ENCODE assay signal across 16 cellular contexts in the genomic region with DNA sequence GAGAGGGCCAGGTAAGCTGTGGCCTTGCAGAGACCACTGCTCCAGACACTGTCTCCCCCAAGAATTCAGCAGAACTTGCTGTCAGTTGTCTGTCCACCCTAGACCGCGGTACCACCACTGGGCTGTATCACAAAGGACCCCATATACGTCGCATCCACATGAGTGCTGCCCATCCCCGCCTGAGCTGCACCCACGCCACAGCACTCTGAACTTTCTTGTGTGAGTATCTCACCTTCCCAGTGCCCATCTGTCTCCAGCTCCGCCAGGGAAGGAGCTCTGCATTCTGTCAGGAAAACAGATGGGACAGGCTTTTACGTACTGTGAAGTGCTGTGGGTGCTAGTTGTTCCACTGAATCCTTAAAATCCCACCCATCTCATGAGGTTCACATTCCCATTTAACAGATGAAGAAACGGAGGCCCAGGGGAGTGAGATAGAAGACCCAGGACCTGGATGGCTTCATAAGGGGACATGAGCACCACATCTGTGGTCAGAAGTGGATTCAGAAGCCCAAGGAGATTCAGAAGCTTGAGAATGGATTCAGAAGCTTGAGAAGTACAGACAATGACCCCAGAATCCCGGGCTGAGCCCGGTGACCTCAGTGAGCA.
DNase-seq lines count a peak whose midpoint lies in the region; ATAC-seq, FAIRE-seq and TF ChIP-seq lines count a peak whose summit lies in the region.
"Had no signal": no experiment of that assay in that cellular context is flagged by ENCODE, and none has a peak within 500 bp of the region (broad histone marks: within the 10 kb centered on the region; RNA-seq: fewer than 3 reads in every experiment).

No MANE protein-coding gene starts in this region.

- H3K9me1 ChIP-seq in K562 (ENCODE audit: control insufficient read depth, insufficient read depth, low read length) = no peaks in the 10 kb centered on the region

- H2AK5ac ChIP-seq in neuronal stem cell (ENCODE audit: low read depth, low read length) = peak overlapping the region; percentile 99

- H3K4me1 Mint-ChIP-seq in activated CD8-positive, alpha-beta T cell treated with anti-CD3 and anti-CD28 coated beads, Interleukin-2, amount 10 ng/mL, durations not matched to agents 7 days and 5 days (ENCODE audit: low read depth) = no peaks in the 10 kb centered on the region
- H3K4me1 Mint-ChIP-seq: B cell; CD8-positive, alpha-beta memory T cell had no signal

- TF ChIP-seq CTCF in A549 (IDR thresholded peaks at IDR 0.05) = no peak
- TF ChIP-seq CTCF in C4-2B (conservative IDR thresholded peaks at IDR 0.05) = no peak
- TF ChIP-seq CTCF in K562 (IDR thresholded peaks at IDR 0.05 in 2 of 3, conservative IDR thresholded peaks at IDR 0.05 in 1 of 3; ENCODE audit: insufficient read depth in 2 of 3, low read depth in 1 of 3, low read length in 3 of 3) = no peak

- no peak overlapping the region for H3K4me3 Mint-ChIP-seq in activated CD8-positive, alpha-beta T cell treated with anti-CD3 and anti-CD28 coated beads, Interleukin-2, amount 10 ng/mL, durations not matched to agents 7 days and 5 days
- H3K4me3 Mint-ChIP-seq: B cell; CD8-positive, alpha-beta memory T cell had no signal

- peak overlapping the region; percentile 93 for H2BK15ac ChIP-seq in neuronal stem cell (ENCODE audit: low read length)

- CTCF ChIA-PET in A549 (lab: Yijun Ruan, JAX) (interaction anchor here (1.6 to 4.5 kb wide), 4 partner anchors 9 to 919 kb away, joined by 3 to 12 read pairs (median 8); no protein-coding TSS in a partner anchor), K562 (lab: Yijun Ruan, JAX; ENCODE audit: low intra/inter-chr PET ratio) (no interaction called here)
- CTCF ChIA-PET in activated CD8-positive, alpha-beta T cell treated with anti-CD3 and anti-CD28 coated beads, Interleukin-2, amount 10 ng/mL, durations not matched to agents 7 days and 5 days (lab: Charles Lee) = interaction anchor here (1.1 kb wide), 1 partner anchor 86 kb away, joined by 3 read pairs; no protein-coding TSS in a partner anchor

- no peak for TF ChIP-seq EP300 in A549 (IDR thresholded peaks at IDR 0.05)
- TF ChIP-seq EP300 in K562 (IDR thresholded peaks at IDR 0.05; ENCODE audit: low read length) = no peak

- peak overlapping the region; percentile 1 for H2BK120ac ChIP-seq in neuronal stem cell (ENCODE audit: low read depth, low read length)

- H3K4me1 ChIP-seq in A549 = peaks cover 43% of the 10 kb centered on the region
- H3K4me1 ChIP-seq in K562 (replicated peaks in 1 of 2; ENCODE audit: control insufficient read depth in 2 of 2, insufficient read depth in 2 of 2, low read length in 2 of 2) = peaks cover 13 to 18% of the 10 kb centered on the region in 2 experiments; a peak in 4 of 5 replicates
- peaks cover 26 to 32% of the 10 kb centered on the region in 2 donors for H3K4me1 ChIP-seq in neuronal stem cell (ENCODE audit: control insufficient read depth in 2 of 2, insufficient read depth in 1 of 2, low read depth in 1 of 2, low read length in 2 of 2)
- H3K4me1 ChIP-seq: HAP-1 had no signal

- H3K9ac ChIP-seq in K562 (ENCODE audit: insufficient read depth in 1 of 2, low read depth in 2 of 2, low read length in 2 of 2) (0 out of 4 replicates have a peak overlapping the region, but pooled peaks of 1 of the 2 experiments have one; percentile 23), neuronal stem cell (ENCODE audit: low read depth, low read length, poor library complexity) (no peak overlapping the region)

- no peak overlapping the region for H3K23ac ChIP-seq in neuronal stem cell (ENCODE audit: low read depth, low read length, poor library complexity)

- no peak overlapping the region for H2BK5ac ChIP-seq in neuronal stem cell (ENCODE audit: low read length)

- no peaks in the 10 kb centered on the region for H3K79me2 ChIP-seq in K562 (ENCODE audit: control insufficient read depth, insufficient read depth, low read length)

- H3K9me3 Mint-ChIP-seq in activated CD8-positive, alpha-beta T cell treated with anti-CD3 and anti-CD28 coated beads, Interleukin-2, amount 10 ng/mL, durations not matched to agents 7 days and 5 days (ENCODE audit: insufficient read depth) = no peaks in the 10 kb centered on the region
- H3K9me3 Mint-ChIP-seq: CD8-positive, alpha-beta memory T cell had no signal

- H3K79me1 ChIP-seq in neuronal stem cell (ENCODE audit: low read depth, low read length) = no peaks in the 10 kb centered on the region

- H4K91ac ChIP-seq in neuronal stem cell (ENCODE audit: low read depth, low read length, poor library complexity) = no peak overlapping the region

- H3K27ac ChIP-seq in A549 = peak overlapping the region; percentile 81 to 90
- peak overlapping the region; percentile 71 for H3K27ac ChIP-seq in C4-2B
- H3K27ac ChIP-seq in K562 (ENCODE audit: extremely low read depth, low read depth, low read length) = no peak overlapping the region
- no peak overlapping the region for H3K27ac ChIP-seq in neuronal stem cell (replicated peaks; ENCODE audit: low read length)

- intact Hi-C loops in K562 (cut with micrococcal nuclease) = no loop called here

- H2BK12ac ChIP-seq in neuronal stem cell (ENCODE audit: low read length) = peak overlapping the region; percentile 69

- ATAC-seq in A549 (no peak), K562 (no peak), GM21447 (IDR thresholded peaks at IDR 0.05; ENCODE audit: unreplicated experiment) (no peak)
- ATAC-seq in activated CD8-positive, alpha-beta T cell treated with anti-CD3 and anti-CD28 coated beads, Interleukin-2, amount 10 ng/mL, durations not matched to agents 7 days and 5 days = no peak

- whole genome bisulfite sequencing in A549 (ENCODE audit: missing lambda C conversion rate) = 96% methylated on average over 11 of the region's 11 CpGs
- WGBS in K562 (ENCODE audit: insufficient coverage, low coverage, missing lambda C conversion rate) = 70% methylated on average over 11 of the region's 11 CpGs
- WGBS in neuronal stem cell (ENCODE audit: extremely low coverage in 2 of 2, insufficient read length in 2 of 2, insufficient replicate concordance in 1 of 2), 2 donors = no CpG with 5 or more reads among the region's 11 CpGs

- H3K36me3 Mint-ChIP-seq in activated CD8-positive, alpha-beta T cell treated with anti-CD3 and anti-CD28 coated beads, Interleukin-2, amount 10 ng/mL, durations not matched to agents 7 days and 5 days (ENCODE audit: low read depth) = no peaks in the 10 kb centered on the region
- H3K36me3 Mint-ChIP-seq: CD8-positive, alpha-beta memory T cell had no signal

- H3K36me3 ChIP-seq in K562 (ENCODE audit: control insufficient read depth, insufficient read depth, low read length) (no peaks in the 10 kb centered on the region), neuronal stem cell (replicated peaks in 1 of 2; ENCODE audit: control insufficient read depth in 2 of 2, insufficient read depth in 2 of 2, low read length in 2 of 2) (no peaks in the 10 kb centered on the region)
- H3K36me3 ChIP-seq: HAP-1 had no signal

- no peak for DNase-seq in A549 (ENCODE audit: low read depth in 1 of 2, low spot score in 1 of 2)
- DNase-seq in K562 (ENCODE audit: extremely low read depth in 1 of 4, low spot score in 3 of 4) = no peak
- DNase-seq in neuronal stem cell (ENCODE audit: low spot score) = no peak
- no peak for DNase-seq in activated CD8-positive, alpha-beta T cell treated with anti-CD3 and anti-CD28 coated beads, Interleukin-2, amount 10 ng/mL, durations not matched to agents 7 days and 5 days
- DNase-seq in hepatic stellate cell (ENCODE audit: low spot score) = no peak
- DNase-seq: CD8-positive, alpha-beta memory T cell; EL; KBM-7; NCI-H1048; NCI-H146; NCI-H2107; SW 1271 had no signal

- peak overlapping the region; percentile 68 for H3K18ac ChIP-seq in neuronal stem cell (ENCODE audit: low read length)

- no peaks in the 10 kb centered on the region for H3K27me3 Mint-ChIP-seq in activated CD8-positive, alpha-beta T cell treated with anti-CD3 and anti-CD28 coated beads, Interleukin-2, amount 10 ng/mL, durations not matched to agents 7 days and 5 days (ENCODE audit: low read depth)
- H3K27me3 Mint-ChIP-seq: CD8-positive, alpha-beta memory T cell had no signal

- H3K27ac Mint-ChIP-seq in activated CD8-positive, alpha-beta T cell treated with anti-CD3 and anti-CD28 coated beads, Interleukin-2, amount 10 ng/mL, durations not matched to agents 7 days and 5 days = no peak overlapping the region
- H3K27ac Mint-ChIP-seq: B cell had no signal

- no peak for TF ChIP-seq RAD21 in A549 (conservative IDR thresholded peaks at IDR 0.05 in 1 of 2, IDR thresholded peaks at IDR 0.05 in 1 of 2)
- TF ChIP-seq RAD21 in K562 (CRISPR knock-in tag; conservative IDR thresholded peaks at IDR 0.05 in 1 of 2, IDR thresholded peaks at IDR 0.05 in 1 of 2) = no peak

- in situ Hi-C loops in K562 (cut with MboI) = no loop called here

- H2AFZ ChIP-seq in K562 (ENCODE audit: low read depth, low read length) (no peak overlapping the region), neuronal stem cell (ENCODE audit: low read length) (no peak overlapping the region)

- BruUV-seq in K562 (replicated peaks; lab: Mats Ljungman, UMichigan) = no TSS peak

- H3K4me3 ChIP-seq in A549 (no peak overlapping the region), K562 (no peak overlapping the region), neuronal stem cell (ENCODE audit: low read length in 2 of 2) (no peak overlapping the region)
- H3K4me3 ChIP-seq: HAP-1 had no signal

- H3K4me2 ChIP-seq in A549 = peak overlapping the region; percentile 69; the same call in 1 of the 3 replicates
- no peak overlapping the region for H3K4me2 ChIP-seq in K562 (ENCODE audit: insufficient read depth, low read length)
- H3K4me2 ChIP-seq in neuronal stem cell (ENCODE audit: insufficient read depth, low read length, poor library complexity, severe bottlenecking) = no peak overlapping the region

- H3K9me3 ChIP-seq in A549 = no peaks in the 10 kb centered on the region
- no peaks in the 10 kb centered on the region for H3K9me3 ChIP-seq in K562 (replicated peaks; ENCODE audit: control insufficient read depth, insufficient read depth, low read depth, low read length)
- H3K9me3 ChIP-seq in neuronal stem cell (replicated peaks in 1 of 2; ENCODE audit: control insufficient read depth in 2 of 2, insufficient read depth in 1 of 2, low read depth in 1 of 2, low read length in 2 of 2) = no peaks in the 10 kb centered on the region
- H3K9me3 ChIP-seq: HAP-1 had no signal

- H3K27me3 ChIP-seq in K562 (ENCODE audit: control insufficient read depth in 2 of 2, insufficient read depth in 2 of 2, low read length in 2 of 2) (peaks cover 24 to 37% of the 10 kb centered on the region in 2 experiments), neuronal stem cell (ENCODE audit: control insufficient read depth in 3 of 3, insufficient read depth in 3 of 3, low read depth in 1 of 3, low read length in 3 of 3) (no peaks in the 10 kb centered on the region)

- TF ChIP-seq POLR2A in A549 (IDR thresholded peaks at IDR 0.05; ENCODE audit: low read length) (no peak), K562 (conservative IDR thresholded peaks at IDR 0.05) (no peak)

- H4K20me1 ChIP-seq in K562 (replicated peaks; ENCODE audit: control insufficient read depth, insufficient read depth, low read length) = no peaks in the 10 kb centered on the region

- FAIRE-seq in A549 (lab: Jason Lieb, UNC) = no peak
- FAIRE-seq in K562 (lab: Jason Lieb, UNC) = no peak

- no peak overlapping the region for H4K8ac ChIP-seq in neuronal stem cell (ENCODE audit: low read depth, low read length)

- H3K4ac ChIP-seq in neuronal stem cell (ENCODE audit: low read length) = no peak overlapping the region

- no peak overlapping the region for H3K14ac ChIP-seq in neuronal stem cell (ENCODE audit: low read length)

- POLR2A ChIA-PET in A549 (lab: Yijun Ruan, JAX) (interaction anchor here (4.4 kb wide), 1 partner anchor 8 kb away, joined by 34 read pairs; no protein-coding TSS in a partner anchor), K562 (lab: Yijun Ruan, JAX) (interaction anchor here (0.6 to 1.8 kb wide), 4 partner anchors 14 to 23 kb away, joined by 3 to 6 read pairs (median 4); no protein-coding TSS in a partner anchor)
- POLR2A ChIA-PET in activated CD8-positive, alpha-beta T cell treated with anti-CD3 and anti-CD28 coated beads, Interleukin-2, amount 10 ng/mL, durations not matched to agents 7 days and 5 days (lab: Charles Lee) = no interaction called here

Comparison
In these comparisons a context has a peak if more than half of its experiments do, and no peak if none do; other contexts are left out.
1. H3K27ac ChIP-seq: peak in A549 (2 of 2) and C4-2B (single experiment); none in K562 (single experiment) and neuronal stem cell (single experiment).